Comparison of ENCODE assay signal across 19 cellular contexts in the genomic region with DNA sequence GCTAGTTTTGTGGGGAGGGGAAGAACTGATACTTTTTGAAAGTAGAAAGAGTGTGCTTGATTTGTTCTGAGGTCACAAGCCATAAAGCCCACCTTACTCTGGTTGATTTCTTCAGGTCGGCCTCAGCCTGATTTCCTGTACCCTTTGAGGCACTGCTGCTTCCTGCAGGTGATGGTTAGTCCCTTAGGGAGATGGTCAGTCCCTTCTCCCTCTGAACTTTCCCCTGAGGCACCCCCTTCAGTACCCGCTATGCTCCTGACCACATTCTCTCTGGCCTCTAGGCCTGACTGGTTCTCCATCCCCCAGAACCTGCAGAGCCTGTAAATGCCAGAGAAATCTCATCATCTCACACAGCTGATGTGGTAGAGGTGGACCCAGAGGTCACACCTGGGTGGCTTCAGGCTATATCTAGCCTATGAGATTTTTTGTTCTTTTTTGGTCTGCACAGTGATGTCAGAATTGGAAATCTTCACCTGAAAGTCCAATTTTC. TPM values are rescaled to one million over a fixed set of nuclear protein-coding genes. Genes with fewer than 3 reads are reported as not detected.
DNase-seq lines count a peak whose midpoint lies in the region; ATAC-seq, FAIRE-seq and TF ChIP-seq lines count a peak whose summit lies in the region.
"Had no signal": no experiment of that assay in that cellular context is flagged by ENCODE, and none has a peak within 500 bp of the region (broad histone marks: within the 10 kb centered on the region; RNA-seq: fewer than 3 reads in every experiment).

No MANE protein-coding gene starts in this region.

- intact Hi-C loops in PC-3 (cut with micrococcal nuclease) = no loop called here

- TF ChIP-seq CTCF in PC-3 (conservative IDR thresholded peaks at IDR 0.05; ENCODE audit: low read depth, low read length) (no peak), neural crest cell (conservative IDR thresholded peaks at IDR 0.05) (no peak), BE2C (IDR thresholded peaks at IDR 0.05; ENCODE audit: low read depth, low read length) (no peak)

- no peak; the same call in 1 of the 2 replicates for TF ChIP-seq POLR2A in GM12892 (IDR thresholded peaks at IDR 0.05; ENCODE audit: low read depth, low read length)

- no peaks in the 10 kb centered on the region for H3K27me3 Mint-ChIP-seq in neural crest cell (ENCODE audit: low read depth)

- H3K9ac ChIP-seq in PC-3 (ENCODE audit: low read length) = no peak overlapping the region

- H3K4me3 ChIP-seq in PC-3 (ENCODE audit: low read length) (no peak overlapping the region), BE2C (ENCODE audit: low read depth, low read length) (no peak overlapping the region)

- H3K27ac Mint-ChIP-seq in neural crest cell (ENCODE audit: unreplicated experiment) = peak overlapping the region; percentile 50
- H3K27ac Mint-ChIP-seq: immature natural killer cell had no signal

- POLR2A ChIA-PET in PC-3 (lab: Charles Lee; ENCODE audit: unreplicated experiment) = no interaction called here

- H3K4me1 ChIP-seq in PC-3 (ENCODE audit: insufficient read depth, low read length) = peaks cover 23% of the 10 kb centered on the region
- H3K4me1 ChIP-seq in BE2C = no peaks in the 10 kb centered on the region

- H3K4me3 Mint-ChIP-seq in neural crest cell = no peak overlapping the region
- H3K4me3 Mint-ChIP-seq: immature natural killer cell had no signal

- no peaks in the 10 kb centered on the region for H3K9me3 Mint-ChIP-seq in neural crest cell
- H3K9me3 Mint-ChIP-seq: immature natural killer cell had no signal

- H3K79me2 ChIP-seq in PC-3 (ENCODE audit: low read length) = no peaks in the 10 kb centered on the region

- peak; percentile 95 for FAIRE-seq in GM12892 (lab: Jason Lieb, UNC)
- FAIRE-seq: HTR-8/SVneo had no signal

- no peak overlapping the region for H3K27ac ChIP-seq in PC-3 (ENCODE audit: low read length)

- H3K27me3 ChIP-seq in PC-3 (ENCODE audit: low read length) (no peaks in the 10 kb centered on the region), BE2C (no peaks in the 10 kb centered on the region)

- H4K20me1 ChIP-seq in PC-3 (ENCODE audit: low read length) = no peaks in the 10 kb centered on the region

- H3K4me2 ChIP-seq in PC-3 (ENCODE audit: low read length) = no peak overlapping the region

- BruUV-seq in PC-3 (replicated peaks; lab: Mats Ljungman, UMichigan) = no TSS peak

- no peak overlapping the region for H2AFZ ChIP-seq in PC-3 (ENCODE audit: low read length)

- no peaks in the 10 kb centered on the region for H3K9me2 ChIP-seq in PC-3 (replicated peaks; ENCODE audit: low read length)

- H3K4me1 Mint-ChIP-seq in neural crest cell = peaks cover 56% of the 10 kb centered on the region
- H3K4me1 Mint-ChIP-seq: immature natural killer cell had no signal

- ATAC-seq in HG02610 (IDR thresholded peaks at IDR 0.05; ENCODE audit: unreplicated experiment) = peak; percentile 46
- no peak for ATAC-seq in PC-3
- ATAC-seq in GM21390 (IDR thresholded peaks at IDR 0.05; ENCODE audit: unreplicated experiment) = no peak
- ATAC-seq: right cardiac atrium; stimulated activated naive CD8-positive, alpha-beta T cell treated with anti-CD3 and anti-CD28 coated beads, Interleukin-15, Interleukin-2, amounts not matched to agents 100 U/mL and 50 U/mL, for 24 hours had no signal

- H3K9me3 ChIP-seq in PC-3 (ENCODE audit: low read length) = no peaks in the 10 kb centered on the region
- no peaks in the 10 kb centered on the region for H3K9me3 ChIP-seq in BE2C

- DNase-seq in GM12892 (ENCODE audit: insufficient read length) (no peak), PC-3 (peak; percentile 35), neural crest cell (ENCODE audit: low read depth, low spot score) (no peak), BE2C (no peak), RPMI8226 (no peak), iPS-NIHi7 (ENCODE audit: extremely low spot score) (no peak)
- DNase-seq: activated CD4-positive, CD25-positive, alpha-beta regulatory T cell; activated T-cell treated with anti-CD3 and anti-CD28 coated beads, Interleukin-2, amount 50 U/mL, for 48 hours; DND-41; effector memory CD4-positive, alpha-beta T cell; foreskin melanocyte; immature natural killer cell; NCI-H1048; right cardiac atrium; stimulated activated naive CD8-positive, alpha-beta T cell treated with anti-CD3 and anti-CD28 coated beads, Interleukin-15, Interleukin-2, amounts not matched to agents 100 U/mL and 50 U/mL, for 24 hours; SW 1271 had no signal

- CTCF ChIA-PET in PC-3 (lab: Charles Lee) = no interaction called here

- no peaks in the 10 kb centered on the region for H3K36me3 Mint-ChIP-seq in neural crest cell (ENCODE audit: low read depth)

- H3K36me3 ChIP-seq in PC-3 (ENCODE audit: low read depth, low read length) (no peaks in the 10 kb centered on the region), BE2C (no peaks in the 10 kb centered on the region)

- H3F3A ChIP-seq in PC-3 (ENCODE audit: low read length, unreplicated experiment) = no peaks in the 10 kb centered on the region

RNA-seq across cellular contexts. Expression of gene ID3, which starts 15.0 kb away (rescaled TPM):
- 101 TPM for polyA plus RNA-seq in GM12892 (2012; ENCODE audit: missing spikeins)
- total RNA-seq in PC-3 (2014; rRNA removed) = 77.7 and 92.5 TPM in 2 replicates
- total RNA-seq in neural crest cell = 36.2 and 40.9 TPM in 2 replicates
- 63.3 TPM for polyA plus RNA-seq in BE2C (2012; ENCODE audit: insufficient read depth, insufficient read length, low read depth)

RNA-seq across cellular contexts. Expression of gene E2F2, which starts 43.3 kb away (rescaled TPM):
- polyA plus RNA-seq in GM12892 (2012; ENCODE audit: missing spikeins) = 2.0 TPM
- total RNA-seq in PC-3 (2014; rRNA removed) (7.0 and 8.3 TPM in 2 replicates), neural crest cell (23.5 and 23.7 TPM in 2 replicates)
- 0.73 TPM for polyA plus RNA-seq in BE2C (2012; ENCODE audit: insufficient read depth, insufficient read length, low read depth)
